Comparison of ENCODE assay signal across 8 cellular contexts in the genomic region with DNA sequence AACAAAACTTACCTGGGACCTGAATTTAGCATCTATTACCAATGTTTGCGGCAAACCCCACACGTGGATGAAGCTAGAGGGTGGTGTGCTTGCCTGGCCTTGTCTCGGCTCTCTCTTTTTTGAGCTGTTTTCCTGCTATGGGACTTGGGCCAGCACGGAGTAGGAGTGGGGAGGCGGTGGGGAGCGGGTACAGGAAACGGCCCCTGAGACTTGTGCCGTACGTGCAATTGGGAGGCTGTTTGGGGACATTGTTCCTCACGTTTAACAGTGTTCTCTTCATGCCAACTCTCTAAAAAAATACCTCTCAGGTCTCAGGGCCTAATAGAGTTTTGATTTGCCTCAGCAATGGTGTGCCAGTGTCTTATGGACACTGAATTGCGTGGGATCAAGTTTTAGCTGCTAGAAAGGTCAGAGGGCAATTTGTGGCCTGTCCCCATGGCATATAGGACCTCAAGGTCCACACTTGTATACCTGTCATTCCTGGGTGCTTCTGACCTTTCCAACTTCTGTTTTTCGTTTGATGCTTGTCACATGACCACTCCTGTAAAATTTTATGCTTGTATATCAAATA. TPM values are rescaled to one million over a fixed set of nuclear protein-coding genes. Genes with fewer than 3 reads are reported as not detected.
DNase-seq lines count a peak whose midpoint lies in the region; ATAC-seq and TF ChIP-seq lines count a peak whose summit lies in the region.

No MANE protein-coding gene starts in this region.

- intact Hi-C loops in CD4-positive, alpha-beta memory T cell (cut with micrococcal nuclease): loop anchor here (1.0 to 10.0 kb wide), 3 partner anchors 12 to 313 kb away; a partner anchor contains a TSS
- intact Hi-C loops in posterior vena cava (cut with DNase I): loop anchor here in 1 of 2 donors (2.0 kb wide), 1 partner anchor 13 kb away; no protein-coding TSS in a partner anchor

- H3K9me3 Mint-ChIP-seq in CD4-positive, alpha-beta memory T cell: no peaks in the 10 kb centered on the region
- H3K9me3 Mint-ChIP-seq in chondrocyte (ENCODE audit: low read depth): no peaks in the 10 kb centered on the region

- peak overlapping the region; percentile 86 to 100 (median 98) for H3K27ac Mint-ChIP-seq in CD4-positive, alpha-beta memory T cell
- H3K27ac Mint-ChIP-seq in chondrocyte (ENCODE audit: unreplicated experiment): peak overlapping the region; percentile 59

- H3K27me3 ChIP-seq in CD4-positive, alpha-beta memory T cell (ENCODE audit: insufficient read depth, low read length): no peaks in the 10 kb centered on the region

- peak in 3 of 5 donors; percentile 33 to 65 (median 37) for DNase-seq in CD4-positive, alpha-beta memory T cell
- DNase-seq in chondrocyte (ENCODE audit: low spot score) (no peak), NCI-H69 (lab: John Stamatoyannopoulos, UW) (no peak), putamen (ENCODE audit: low spot score) (no peak), caudate nucleus (lab: John Stamatoyannopoulos, UW) (no peak), posterior vena cava (ENCODE audit: low spot score) (no peak)

- POLR2A ChIA-PET in CD4-positive, alpha-beta memory T cell (lab: Charles Lee; ENCODE audit: partially characterized antibody): interaction anchor here (0.9 to 74.5 kb wide), 9 partner anchors 0 to 309 kb away, joined by 3 to 5577 read pairs (median 10); a partner anchor contains a TSS

- no peaks in the 10 kb centered on the region for H3K27me3 Mint-ChIP-seq in CD4-positive, alpha-beta memory T cell
- H3K27me3 Mint-ChIP-seq in chondrocyte (ENCODE audit: low read depth): no peaks in the 10 kb centered on the region

- no peak for TF ChIP-seq CTCF in chondrocyte (IDR thresholded peaks at IDR 0.05)

- peak overlapping the region; percentile 76 for H3K27ac ChIP-seq in CD4-positive, alpha-beta memory T cell (ENCODE audit: low read depth, low read length)
- no peak overlapping the region for H3K27ac ChIP-seq in caudate nucleus (ENCODE audit: low read depth, low read length)

- H3K9me3 ChIP-seq in CD4-positive, alpha-beta memory T cell (ENCODE audit: control insufficient read depth in 1 of 2, low read length in 2 of 2): no peaks in the 10 kb centered on the region

- no peaks in the 10 kb centered on the region for H3K36me3 ChIP-seq in CD4-positive, alpha-beta memory T cell (ENCODE audit: insufficient read depth, low read length)

- H3K4me1 ChIP-seq in CD4-positive, alpha-beta memory T cell (ENCODE audit: insufficient read depth, low read length): peaks cover 94% of the 10 kb centered on the region

- ATAC-seq in GM19395 (IDR thresholded peaks at IDR 0.05; ENCODE audit: unreplicated experiment): peak; percentile 37
- peak; percentile 36 for ATAC-seq in HG03354 (IDR thresholded peaks at IDR 0.05; ENCODE audit: poor library complexity, severe bottlenecking, unreplicated experiment)

- H3K36me3 Mint-ChIP-seq in CD4-positive, alpha-beta memory T cell: peaks cover 0 to 8% of the 10 kb centered on the region in 2 donors
- H3K36me3 Mint-ChIP-seq in chondrocyte (ENCODE audit: low read depth): no peaks in the 10 kb centered on the region

- peak overlapping the region in 1 of 2 donors; percentile 41 for H3K4me3 ChIP-seq in CD4-positive, alpha-beta memory T cell (ENCODE audit: low read length in 2 of 2)

- peak overlapping the region in 7 of 8 donors; percentile 9 to 82 (median 71) for H3K4me3 Mint-ChIP-seq in CD4-positive, alpha-beta memory T cell
- H3K4me3 Mint-ChIP-seq in chondrocyte (ENCODE audit: unreplicated experiment): no peak overlapping the region

- H3K4me1 Mint-ChIP-seq in CD4-positive, alpha-beta memory T cell: peaks cover 51 to 94% (median 68%) of the 10 kb centered on the region in 4 donors
- peaks cover 34% of the 10 kb centered on the region for H3K4me1 Mint-ChIP-seq in chondrocyte (ENCODE audit: low read depth)

- CTCF ChIA-PET in CD4-positive, alpha-beta memory T cell (lab: Charles Lee; ENCODE audit: partially characterized antibody): interaction anchor here (0.8 to 4.8 kb wide), 17 partner anchors 9 to 43 kb away, joined by 3 to 58 read pairs (median 4); a partner anchor contains a TSS

RNA-seq across cellular contexts. Expression of a gene that starts 15.3 kb away (rescaled TPM):
- 100 to 1,000 TPM; 194 to 201 TPM for total RNA-seq in CD4-positive, alpha-beta memory T cell
- 10 to 100 TPM; 15.4 to 17.8 TPM for polyA plus RNA-seq in CD4-positive, alpha-beta memory T cell
- total RNA-seq in chondrocyte (73.5 to 115 TPM (median 77.8 TPM) in 3 replicates), posterior vena cava (10 to 100 TPM; 30.8 to 40.2 TPM)

RNA-seq across cellular contexts. Expression of a gene that starts 34.3 kb away (rescaled TPM):
- 100 to 1,000 TPM; 174 to 181 TPM for total RNA-seq in CD4-positive, alpha-beta memory T cell
- polyA plus RNA-seq in CD4-positive, alpha-beta memory T cell: 10 to 100 TPM in 1 of 2 donors, 1 to 10 TPM in 1; 7.8 to 14.4 TPM
- total RNA-seq in chondrocyte (10.0 to 11.3 TPM (median 10.8 TPM) in 3 replicates), posterior vena cava (10 to 100 TPM; 10.2 to 14.6 TPM)

RNA-seq across cellular contexts. Expression of a gene that starts 49.5 kb away (rescaled TPM):
- total RNA-seq in CD4-positive, alpha-beta memory T cell: 10 to 100 TPM; 46.4 to 59.0 TPM
- polyA plus RNA-seq in CD4-positive, alpha-beta memory T cell: 10 to 100 TPM; 23.1 to 25.7 TPM
- total RNA-seq in chondrocyte (48.1 to 64.2 TPM (median 54.3 TPM) in 3 replicates), posterior vena cava (10 to 100 TPM; 31.3 to 37.5 TPM)

Comparison
In these comparisons a context has a peak if more than half of its experiments do, and no peak if none do; other contexts are left out.
1. DNase-seq: peak in CD4-positive, alpha-beta memory T cell (3 of 5); none in chondrocyte (single experiment), NCI-H69 (single experiment), putamen (single experiment), caudate nucleus (0 of 61) and posterior vena cava (single experiment).
2. RNA of a gene that starts 34.3 kb away (total RNA-seq): 174 to 181 TPM in CD4-positive, alpha-beta memory T cell; 10.2 to 14.6 TPM in posterior vena cava and 10.0 to 11.3 TPM in chondrocyte; every median in the first group is over 10 times any median in the second.